ENCODE assay signal across 8 cellular contexts in the genomic region with DNA sequence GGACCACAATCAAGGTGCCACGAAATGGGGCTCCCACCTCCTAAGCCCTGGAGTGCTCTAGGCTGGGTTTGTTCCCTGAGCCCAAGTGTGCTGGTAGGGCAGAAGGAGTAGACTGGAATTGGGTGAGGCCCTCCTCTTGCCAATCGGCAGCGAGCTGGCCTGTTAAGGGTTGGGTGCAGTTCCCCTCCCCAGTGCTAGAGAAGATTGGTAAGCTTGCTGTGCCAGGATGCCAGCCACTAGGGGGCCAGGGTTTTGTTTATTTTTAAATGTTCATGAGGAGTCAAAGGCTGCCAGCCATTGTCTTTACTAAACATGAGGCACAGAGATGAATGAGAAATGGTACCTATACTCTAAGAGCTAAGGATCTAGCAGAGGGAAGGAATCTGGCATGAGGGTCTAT.
DNase-seq lines count a peak whose midpoint lies in the region; FAIRE-seq and TF ChIP-seq lines count a peak whose summit lies in the region.

No MANE protein-coding gene starts in this region.

- H4K20me1 ChIP-seq in OCI-LY7 (ENCODE audit: insufficient read depth, low read length) = no peaks in the 10 kb centered on the region

- H3K4me1 ChIP-seq in OCI-LY7 (ENCODE audit: insufficient read depth, low read length, poor library complexity, severe bottlenecking) (no peaks in the 10 kb centered on the region), esophagus muscularis mucosa (no peaks in the 10 kb centered on the region), parathyroid adenoma (no peaks in the 10 kb centered on the region), ovary (ENCODE audit: insufficient read depth) (no peaks in the 10 kb centered on the region)

- H3K36me3 ChIP-seq in OCI-LY7 (ENCODE audit: insufficient read depth, low read length) (no peaks in the 10 kb centered on the region), esophagus muscularis mucosa (peaks cover 0 to 64% (median 0%) of the 10 kb centered on the region in 4 donors), parathyroid adenoma (ENCODE audit: control insufficient read depth, insufficient read depth, low read length) (no peaks in the 10 kb centered on the region), ovary (no peaks in the 10 kb centered on the region)

- no peak overlapping the region for H3K9ac ChIP-seq in parathyroid adenoma

- no peaks in the 10 kb centered on the region for H3K79me2 ChIP-seq in OCI-LY7 (ENCODE audit: insufficient read depth, low read depth, low read length)
- H3K79me2 ChIP-seq in parathyroid adenoma = peaks cover 3% of the 10 kb centered on the region

- WGBS in esophagus muscularis mucosa = 80% methylated on average over 3 of the region's 3 CpGs
- 68 to 82% (median 74%) methylated on average over 3 of the region's 3 CpGs for WGBS in ovary, 3 donors

- H3K27me3 ChIP-seq in esophagus muscularis mucosa (peaks cover 0 to 4% (median 0%) of the 10 kb centered on the region in 4 donors), parathyroid adenoma (ENCODE audit: control insufficient read depth, insufficient read depth, low read length) (no peaks in the 10 kb centered on the region), ovary (no peaks in the 10 kb centered on the region)

- H3K4me2 ChIP-seq in OCI-LY7 (ENCODE audit: low read length) (no peak overlapping the region), parathyroid adenoma (ENCODE audit: low read length) (no peak overlapping the region)

- TF ChIP-seq EP300 in esophagus muscularis mucosa (IDR thresholded peaks at IDR 0.05) (no peak), ovary (IDR thresholded peaks at IDR 0.05) (no peak)

- no peaks in the 10 kb centered on the region for H3K9me2 ChIP-seq in OCI-LY7 (ENCODE audit: insufficient read depth, low read length)

- FAIRE-seq in RCC 7860 (lab: Jason Lieb, UNC) = no peak

- H3K27ac ChIP-seq in OCI-LY7 (ENCODE audit: low read depth, low read length, poor library complexity, severe bottlenecking) (no peak overlapping the region), esophagus muscularis mucosa (replicated peaks in 1 of 4) (no peak overlapping the region), parathyroid adenoma (no peak overlapping the region), ovary (no peak overlapping the region)

- POLR2A ChIA-PET in OCI-LY7 (lab: Charles Lee) = no interaction called here

- no TSS peak for BruUV-seq in OCI-LY7 (replicated peaks; lab: Mats Ljungman, UMichigan)

- CTCF ChIA-PET in OCI-LY7 (lab: Charles Lee; ENCODE audit: unreplicated experiment) = no interaction called here

- TF ChIP-seq POLR2A in esophagus muscularis mucosa (IDR thresholded peaks at IDR 0.05; ENCODE audit: low read depth) (no peak), ovary (IDR thresholded peaks at IDR 0.05) (no peak)

- H3K4me3 ChIP-seq in OCI-LY7 (ENCODE audit: low read depth, low read length, poor library complexity, severe bottlenecking) = no peak overlapping the region
- no peak overlapping the region for H3K4me3 ChIP-seq in esophagus muscularis mucosa
- no peak overlapping the region for H3K4me3 ChIP-seq in parathyroid adenoma (ENCODE audit: low read depth, low read length)
- no peak overlapping the region for H3K4me3 ChIP-seq in ovary

- H2AFZ ChIP-seq in OCI-LY7 (ENCODE audit: low read length) = no peak overlapping the region
- H2AFZ ChIP-seq in parathyroid adenoma = no peak overlapping the region

- TF ChIP-seq CTCF in OCI-LY7 (conservative IDR thresholded peaks at IDR 0.05; ENCODE audit: low read length) = peak; percentile 65
- peak; percentile 9 to 43 (median 19) for TF ChIP-seq CTCF in esophagus muscularis mucosa (IDR thresholded peaks at IDR 0.05)
- peak; percentile 70 for TF ChIP-seq CTCF in parathyroid adenoma (IDR thresholded peaks at IDR 0.05)
- TF ChIP-seq CTCF in ovary (IDR thresholded peaks at IDR 0.05) = no peak

- intact Hi-C loops in OCI-LY7 (cut with micrococcal nuclease; ENCODE audit: unreplicated experiment) (loop anchor here (5.0 kb wide), 1 partner anchor 182 kb away; no protein-coding TSS in a partner anchor), esophagus muscularis mucosa (cut with DNase I) (no loop called here), ovary (cut with DNase I) (no loop called here)

- DNase-seq in NOMO-1 treated with DMSO at 0.1 percent for 48 hours (lab: John Stamatoyannopoulos, UW; ENCODE audit: unreplicated experiment) (peak; percentile 3), NOMO-1 treated with dmso at 0.1 percent for 144 hours (lab: John Stamatoyannopoulos, UW; ENCODE audit: unreplicated experiment) (no peak), OCI-LY7 (ENCODE audit: low spot score) (peak; percentile 7), esophagus muscularis mucosa (ENCODE audit: extremely low spot score) (no peak), ovary (no peak), RCC 7860 (ENCODE audit: low spot score) (no peak)
- DNase-seq in NK-92 treated with Interleukin-12 subunit alpha and Interleukin-12 subunit beta, amount 100 ng/mL, for 24 hours (lab: John Stamatoyannopoulos, UW) = no peak

- H3K9me3 ChIP-seq in OCI-LY7 (ENCODE audit: low read length) = no peaks in the 10 kb centered on the region
- no peaks in the 10 kb centered on the region for H3K9me3 ChIP-seq in esophagus muscularis mucosa
- no peaks in the 10 kb centered on the region for H3K9me3 ChIP-seq in parathyroid adenoma (ENCODE audit: control insufficient read depth, low read length)
- no peaks in the 10 kb centered on the region for H3K9me3 ChIP-seq in ovary

Comparison
In these comparisons a context has a peak if more than half of its experiments do, and no peak if none do; other contexts are left out.
1. DNase-seq: peak in NOMO-1 treated with DMSO at 0.1 percent for 48 hours (single experiment) and OCI-LY7 (single experiment); none in NOMO-1 treated with dmso at 0.1 percent for 144 hours (single experiment), esophagus muscularis mucosa (single experiment), ovary (0 of 5), RCC 7860 (single experiment) and NK-92 treated with Interleukin-12 subunit alpha and Interleukin-12 subunit beta, amount 100 ng/mL, for 24 hours (single experiment).
2. CTCF ChIP-seq: peak in OCI-LY7 (single experiment), esophagus muscularis mucosa (3 of 3) and parathyroid adenoma (single experiment); none in ovary (0 of 3).